In genomic region chr7:135409845-135410545, GRCh38 we compare ENCODE assay signal across 1 cellular context.
A peak's percentile ranks its signal among the peaks of the same experiment; 100 is the strongest.
TF ChIP-seq lines count a peak whose summit lies in the region.

No MANE protein-coding gene starts in this region.

TF ChIP-seq in K562, 482 proteins besides CTCF, POLR2A, EP300 and RAD21 (continued from another document and continues in another):
- TF ChIP-seq PYGO2 (tag; IDR thresholded peaks at IDR 0.05) (no peak), RHOXF2B (CRISPR knock-in tag; conservative IDR thresholded peaks at IDR 0.05) (no peak), MITF (IDR thresholded peaks at IDR 0.05) (no peak), TEAD1 (CRISPR knock-in tag; IDR thresholded peaks at IDR 0.05) (0 out of 4 replicates have a peak, but pooled peaks of 1 of the 2 experiments have one; percentile 72), POLR2H (tag; IDR thresholded peaks at IDR 0.05; ENCODE audit: low read depth) (no peak), MTA2 (IDR thresholded peaks at IDR 0.05; ENCODE audit: low read depth) (peak; percentile 85), ZNF277 (CRISPR knock-in tag; IDR thresholded peaks at IDR 0.05; ENCODE audit: borderline replicate concordance) (no peak), ZNF174 (CRISPR knock-in tag; IDR thresholded peaks at IDR 0.05) (0 out of 2 replicates have a peak, but pooled peaks have one; percentile 34), TEAD4 (IDR thresholded peaks at IDR 0.05; ENCODE audit: low read length) (peak; percentile 95), TEAD4 (CRISPR knock-in tag; IDR thresholded peaks at IDR 0.05; ENCODE audit: borderline replicate concordance) (no peak), TARDBP (IDR thresholded peaks at IDR 0.05) (no peak), U2AF1 (optimal IDR thresholded peaks at IDR 0.05; ENCODE audit: low read depth, low read length) (peak; percentile 21), ZMIZ1 (IDR thresholded peaks at IDR 0.05; ENCODE audit: low read depth in 2 of 2, low read length in 2 of 2) (no peak), TRIM25 (IDR thresholded peaks at IDR 0.05; ENCODE audit: borderline replicate concordance) (no peak), ZNF561 (CRISPR knock-in tag; conservative IDR thresholded peaks at IDR 0.05) (no peak), KDM5B (IDR thresholded peaks at IDR 0.05; ENCODE audit: insufficient replicate concordance, low read depth, low read length) (no peak), SRSF9 (IDR thresholded peaks at IDR 0.05; ENCODE audit: borderline replicate concordance, low read depth, low read length) (no peak), CAMTA2 (CRISPR knock-in tag; conservative IDR thresholded peaks at IDR 0.05) (no peak), ESRRA (IDR thresholded peaks at IDR 0.05; ENCODE audit: borderline replicate concordance, low read depth) (no peak; the same call in 1 of the 2 replicates), ERF (CRISPR knock-in tag; IDR thresholded peaks at IDR 0.05) (no peak), RREB1 (CRISPR knock-in tag; IDR thresholded peaks at IDR 0.05) (no peak), USF1 (CRISPR knock-in tag; IDR thresholded peaks at IDR 0.05) (no peak), MEIS2 (IDR thresholded peaks at IDR 0.05; ENCODE audit: partially characterized antibody) (peak; percentile 94), ZNF133 (CRISPR knock-in tag; IDR thresholded peaks at IDR 0.05) (no peak), BCOR (IDR thresholded peaks at IDR 0.05) (no peak), LEF1 (IDR thresholded peaks at IDR 0.05) (no peak; the same call in 1 of the 2 replicates), THAP7 (CRISPR knock-in tag; IDR thresholded peaks at IDR 0.05) (no peak), SNRNP70 (optimal IDR thresholded peaks at IDR 0.05; ENCODE audit: low read depth, low read length) (no peak), HMG20A (CRISPR knock-in tag; conservative IDR thresholded peaks at IDR 0.05) (peak; percentile 75), TBL1XR1 (IDR thresholded peaks at IDR 0.05; ENCODE audit: low read length in 2 of 2) (peak in 1 of 2 experiments; percentile 67; a peak in 1 of 4 replicates), BRD4 (IDR thresholded peaks at IDR 0.05) (no peak), ZBTB43 (CRISPR knock-in tag; IDR thresholded peaks at IDR 0.05) (no peak), E2F6 (IDR thresholded peaks at IDR 0.05; ENCODE audit: borderline replicate concordance in 1 of 2, extremely low read depth in 1 of 2, insufficient read depth in 1 of 2, insufficient read length in 1 of 2, low read depth in 1 of 2, low read length in 1 of 2, poor library complexity in 1 of 2, severe bottlenecking in 1 of 2) (no peak), HNRNPUL1 (IDR thresholded peaks at IDR 0.05; ENCODE audit: low read length) (no peak), ZNF384 (IDR thresholded peaks at IDR 0.05; ENCODE audit: low read depth, low read length) (no peak), PRMT5 (CRISPR knock-in tag; IDR thresholded peaks at IDR 0.05) (no peak), ZNF707 (CRISPR knock-in tag; conservative IDR thresholded peaks at IDR 0.05) (no peak), ZNF717 (CRISPR knock-in tag; IDR thresholded peaks at IDR 0.05) (no peak), CREB3L1 (IDR thresholded peaks at IDR 0.05; ENCODE audit: borderline replicate concordance, low read depth) (no peak), TFE3 (CRISPR knock-in tag; IDR thresholded peaks at IDR 0.05) (no peak)
